Comparison of ENCODE assay signal across 15 cellular contexts in the genomic region with DNA sequence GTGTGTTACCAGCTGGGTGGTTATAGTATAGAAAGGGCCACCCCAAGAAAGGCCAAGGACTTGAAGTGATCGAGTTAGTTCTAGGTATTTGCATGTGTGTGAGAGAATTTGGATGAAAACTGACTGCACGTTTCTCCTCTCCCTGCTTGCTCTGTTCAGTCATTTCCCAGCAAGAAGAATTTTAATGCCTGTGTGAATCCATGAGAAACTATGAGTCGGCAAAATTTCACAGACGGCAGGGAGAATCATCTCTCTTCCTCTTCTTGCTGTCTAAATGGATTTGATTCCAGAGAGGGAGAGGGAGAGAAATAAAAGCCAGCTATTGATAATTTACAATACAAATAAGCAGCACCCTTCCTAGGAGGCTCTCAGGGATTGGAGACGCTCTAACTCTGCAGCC.
A peak's percentile ranks its signal among the peaks of the same experiment; 100 is the strongest.
DNase-seq lines count a peak whose midpoint lies in the region; ATAC-seq, FAIRE-seq and TF ChIP-seq lines count a peak whose summit lies in the region.
"Had no signal": no experiment of that assay in that cellular context is flagged by ENCODE, and none has a peak within 500 bp of the region (broad histone marks: within the 10 kb centered on the region; RNA-seq: fewer than 3 reads in every experiment).

No MANE protein-coding gene starts in this region.

- H3K79me1 ChIP-seq in H1 (ENCODE audit: low read depth, low read length): peaks cover 27% of the 10 kb centered on the region

- peaks cover 8 to 16% of the 10 kb centered on the region in 2 experiments for H4K20me1 ChIP-seq in H1 (replicated peaks in 1 of 2; ENCODE audit: control insufficient read depth in 1 of 2, insufficient read depth in 2 of 2, low read length in 2 of 2)

- H2BK5ac ChIP-seq in H1 (ENCODE audit: low read depth, low read length): no peak overlapping the region

- H3K9me3 ChIP-seq in AG04450 (ENCODE audit: control insufficient read depth, insufficient read depth, low read length) (no peaks in the 10 kb centered on the region), H1 (ENCODE audit: insufficient read depth in 2 of 2, low read depth in 1 of 2, low read length in 1 of 2) (no peaks in the 10 kb centered on the region), prostate gland (no peaks in the 10 kb centered on the region)

- peaks cover 79% of the 10 kb centered on the region for H3K27me3 Mint-ChIP-seq in neural crest cell (ENCODE audit: low read depth)

- TF ChIP-seq POLR2A in H1 (IDR thresholded peaks at IDR 0.05; ENCODE audit: control extremely low read depth in 1 of 2, low read depth in 2 of 2, low read length in 2 of 2) (no peak), prostate gland (IDR thresholded peaks at IDR 0.05) (no peak)

- peaks cover 6 to 78% of the 10 kb centered on the region in 2 experiments for H3K79me2 ChIP-seq in H1 (ENCODE audit: control insufficient read depth in 1 of 2, insufficient read depth in 2 of 2, low read length in 2 of 2)

- DNase-seq in AG04450 (ENCODE audit: low read depth, low spot score): peak; percentile 21
- peak; percentile 8 for DNase-seq in LHCN-M2 (ENCODE audit: low read depth)
- DNase-seq in H1 (ENCODE audit: low read depth in 1 of 2, low spot score in 2 of 2): no peak
- DNase-seq in neural crest cell (ENCODE audit: low read depth, low spot score): no peak
- no peak for DNase-seq in T1000 (lab: John Stamatoyannopoulos, UW)
- no peak for DNase-seq in prostate gland (ENCODE audit: low spot score)
- DNase-seq in NCI-H524 treated with DMSO at 0.1 percent for 48 hours (lab: John Stamatoyannopoulos, UW): no peak
- DNase-seq: activated CD4-positive, alpha-beta T cell treated with anti-CD3 and anti-CD28 coated beads, Interleukin-2, amount 50 U/mL, for 1 hour; C1 segment of cervical spinal cord; head of caudate nucleus; Karpas-422; NCI-H2227 treated with DMSO at 0.1 percent for 48 hours had no signal

- H4K91ac ChIP-seq in H1 (replicated peaks; ENCODE audit: insufficient read length, low read length): no peak overlapping the region

- H3K4ac ChIP-seq in H1 (replicated peaks; ENCODE audit: insufficient read length, low read depth, low read length): no peak overlapping the region

- peaks cover 75% of the 10 kb centered on the region for H3K4me1 Mint-ChIP-seq in neural crest cell
- H3K4me1 Mint-ChIP-seq: stimulated activated effector memory CD8-positive, alpha-beta T cell treated with anti-CD3 and anti-CD28 coated beads, Interleukin-12 subunit alpha, Interleukin-12 subunit beta, amount 100 ng/mL, for 72 hours had no signal

- H2BK20ac ChIP-seq in H1 (ENCODE audit: low read length): no peak overlapping the region

- H3K23ac ChIP-seq in H1 (ENCODE audit: insufficient read length): no peak overlapping the region

- H3K23me2 ChIP-seq in H1 (ENCODE audit: low read depth, low read length): no peaks in the 10 kb centered on the region; the same call in 1 of the 2 replicates

- H3K27ac ChIP-seq in AG04450 (ENCODE audit: low read depth, low read length) (peak overlapping the region; percentile 22), H1 (ENCODE audit: low read depth, low read length) (no peak overlapping the region), prostate gland (peak overlapping the region in 1 of 2 donors; percentile 6)

- POLR2A ChIA-PET in AG04450 (lab: Yijun Ruan, JAX) (interaction anchor here (0.6 kb wide), 1 partner anchor 26 kb away, joined by 3 read pairs; no protein-coding TSS in a partner anchor), H1 (lab: Charles Lee; ENCODE audit: partially characterized antibody) (interaction anchor here (1.4 kb wide), 1 partner anchor 9 kb away, joined by 3 read pairs; no protein-coding TSS in a partner anchor)

- no peak overlapping the region for H3K9ac ChIP-seq in H1 (replicated peaks in 1 of 4; ENCODE audit: extremely low read depth in 1 of 4, low read depth in 3 of 4, low read length in 3 of 4)

- H4K8ac ChIP-seq in H1 (ENCODE audit: extremely low read depth, insufficient read depth, low read length): no peak overlapping the region

- H3K27me3 ChIP-seq in AG04450 (ENCODE audit: control insufficient read depth, insufficient read depth, low read length) (no peaks in the 10 kb centered on the region), H1 (replicated peaks in 1 of 4; ENCODE audit: control insufficient read depth in 3 of 4, extremely low read depth in 1 of 4, insufficient read depth in 3 of 4, low read length in 3 of 4) (no peaks in the 10 kb centered on the region), prostate gland (replicated peaks; ENCODE audit: insufficient read depth) (no peaks in the 10 kb centered on the region)

- H2BK15ac ChIP-seq in H1 (ENCODE audit: low read length): no peak overlapping the region

- no peak overlapping the region for H4K5ac ChIP-seq in H1 (ENCODE audit: insufficient read length, low read depth, low read length)

- TF ChIP-seq CTCF in AG04450 (IDR thresholded peaks at IDR 0.05; ENCODE audit: low read depth, low read length): no peak
- TF ChIP-seq CTCF in H1 (IDR thresholded peaks at IDR 0.05; ENCODE audit: control extremely low read depth in 1 of 3, insufficient read depth in 1 of 3, low read depth in 1 of 3, low read length in 3 of 3): no peak
- no peak for TF ChIP-seq CTCF in neural crest cell (conservative IDR thresholded peaks at IDR 0.05)
- no peak for TF ChIP-seq CTCF in prostate gland (IDR thresholded peaks at IDR 0.05)

- H2BK120ac ChIP-seq in H1 (replicated peaks; ENCODE audit: low read depth, low read length): no peak overlapping the region

- H3K36me3 ChIP-seq in H1 (ENCODE audit: control insufficient read depth in 2 of 4, insufficient read depth in 4 of 4, low read length in 3 of 4) (no peaks in the 10 kb centered on the region), prostate gland (no peaks in the 10 kb centered on the region)

- CTCF ChIA-PET in AG04450 (lab: Charles Lee): interaction anchor here (1.9 kb wide), 1 partner anchor 252 kb away, joined by 12 read pairs; no protein-coding TSS in a partner anchor
- CTCF ChIA-PET in H1 (lab: Charles Lee; ENCODE audit: partially characterized antibody): interaction anchor here (0.7 to 2.2 kb wide), 6 partner anchors 9 to 388 kb away, joined by 3 to 6 read pairs (median 3); no protein-coding TSS in a partner anchor

- H3K4me3 Mint-ChIP-seq in neural crest cell: peak overlapping the region; percentile 68
- H3K4me3 Mint-ChIP-seq: stimulated activated effector memory CD8-positive, alpha-beta T cell treated with anti-CD3 and anti-CD28 coated beads, Interleukin-12 subunit alpha, Interleukin-12 subunit beta, amount 100 ng/mL, for 72 hours had no signal

- no peak overlapping the region; the same call in 1 of the 2 replicates for H3K18ac ChIP-seq in H1 (ENCODE audit: extremely low read depth, low read length)

- no peak overlapping the region for H2AFZ ChIP-seq in H1 (ENCODE audit: low read length)

- H3K36me3 Mint-ChIP-seq in neural crest cell (ENCODE audit: low read depth): no peaks in the 10 kb centered on the region
- H3K36me3 Mint-ChIP-seq: stimulated activated effector memory CD8-positive, alpha-beta T cell treated with anti-CD3 and anti-CD28 coated beads, Interleukin-12 subunit alpha, Interleukin-12 subunit beta, amount 100 ng/mL, for 72 hours had no signal

- no peak for FAIRE-seq in H1 (lab: Jason Lieb, UNC)

- no peak for ATAC-seq in GM21717 (IDR thresholded peaks at IDR 0.05; ENCODE audit: unreplicated experiment)
- ATAC-seq: stimulated activated effector memory CD8-positive, alpha-beta T cell treated with anti-CD3 and anti-CD28 coated beads, Interleukin-12 subunit alpha, Interleukin-12 subunit beta, amount 100 ng/mL, for 72 hours had no signal

- 0 out of 2 replicates have a peak overlapping the region, but pooled peaks have one; percentile 19 for H2BK12ac ChIP-seq in H1 (ENCODE audit: low read depth, low read length)

- intact Hi-C loops in prostate gland (cut with DNase I): loop anchor here (5.0 kb wide), 1 partner anchor 224 kb away; no protein-coding TSS in a partner anchor

- peaks cover 40 to 68% (median 58%) of the 10 kb centered on the region in 4 experiments for H3K4me1 ChIP-seq in H1 (replicated peaks in 1 of 4; ENCODE audit: control insufficient read depth in 3 of 4, insufficient read depth in 4 of 4, low read length in 3 of 4)
- H3K4me1 ChIP-seq in prostate gland (replicated peaks): no peaks in the 10 kb centered on the region

- peak overlapping the region; percentile 12 to 55; a peak in 3 of 4 replicates for H3K4me2 ChIP-seq in H1 (ENCODE audit: insufficient read depth in 1 of 2, low read depth in 2 of 2, low read length in 2 of 2)

- H3K9me3 Mint-ChIP-seq in neural crest cell: no peaks in the 10 kb centered on the region
- H3K9me3 Mint-ChIP-seq: stimulated activated effector memory CD8-positive, alpha-beta T cell treated with anti-CD3 and anti-CD28 coated beads, Interleukin-12 subunit alpha, Interleukin-12 subunit beta, amount 100 ng/mL, for 72 hours had no signal

- TF ChIP-seq EP300 in H1 (IDR thresholded peaks at IDR 0.05; ENCODE audit: borderline replicate concordance in 1 of 2, low read depth in 2 of 2, low read length in 2 of 2): no peak

- H2AK5ac ChIP-seq in H1 (ENCODE audit: low read depth, low read length): 0 out of 2 replicates have a peak overlapping the region, but pooled peaks have one; percentile 26

- H3K56ac ChIP-seq in H1 (replicated peaks; ENCODE audit: insufficient read length, low read depth, low read length): no peak overlapping the region

- H3K4me3 ChIP-seq in AG04450 (ENCODE audit: low read depth, low read length) (no peak overlapping the region), H1 (ENCODE audit: extremely low read depth in 1 of 4, insufficient read depth in 2 of 4, low read depth in 3 of 4, low read length in 4 of 4) (peak overlapping the region in 1 of 4 experiments; percentile 19; a peak in 1 of 8 replicates), prostate gland (no peak overlapping the region)
- H3K4me3 ChIP-seq: coronary artery had no signal

- no peak for TF ChIP-seq RAD21 in H1 (IDR thresholded peaks at IDR 0.05 in 1 of 2, conservative IDR thresholded peaks at IDR 0.05 in 1 of 2; ENCODE audit: low read depth in 2 of 2, low read length in 2 of 2)

- peak overlapping the region; percentile 88 for H3K27ac Mint-ChIP-seq in neural crest cell (ENCODE audit: unreplicated experiment)
- H3K27ac Mint-ChIP-seq: stimulated activated effector memory CD8-positive, alpha-beta T cell treated with anti-CD3 and anti-CD28 coated beads, Interleukin-12 subunit alpha, Interleukin-12 subunit beta, amount 100 ng/mL, for 72 hours had no signal

- 56% methylated on average over 5 of the region's 5 CpGs; no CpG with 5 or more reads in 1 of the 2 experiments for WGBS in H1 (ENCODE audit: extremely low coverage in 1 of 2, insufficient coverage in 1 of 2, insufficient read length in 1 of 2, insufficient replicate concordance in 2 of 2, low coverage in 1 of 2, low lambda C conversion rate in 2 of 2, missing lambda C conversion rate in 1 of 2), 2 experiments
- WGBS in prostate gland: 58% methylated on average over 5 of the region's 5 CpGs

- no peak overlapping the region for H3K14ac ChIP-seq in H1 (ENCODE audit: insufficient read length)

TF ChIP-seq in H1, 55 proteins besides CTCF, POLR2A, EP300 and RAD21 (continues in another document):
- TF ChIP-seq NANOG (IDR thresholded peaks at IDR 0.05; ENCODE audit: insufficient read depth, low read depth, low read length, poor library complexity, severe bottlenecking) (no peak), BACH1 (IDR thresholded peaks at IDR 0.05; ENCODE audit: low read length) (peak; percentile 76), SP2 (IDR thresholded peaks at IDR 0.05; ENCODE audit: low read length) (no peak), SRF (IDR thresholded peaks at IDR 0.05; ENCODE audit: low read depth, low read length) (no peak)

Comparison
In these comparisons a context has a peak if more than half of its experiments do, and no peak if none do; other contexts are left out.
1. DNase-seq: peak in AG04450 (single experiment) and LHCN-M2 (single experiment); none in H1 (0 of 2), neural crest cell (single experiment), T1000 (single experiment), prostate gland (single experiment) and NCI-H524 treated with DMSO at 0.1 percent for 48 hours (single experiment).